Comparison of ENCODE assay signal across 15 cellular contexts in genomic region chrX:68997461-68997860, GRCh38.
"Had no signal": no experiment of that assay in that cellular context is flagged by ENCODE, and none has a peak within 500 bp of the region (broad histone marks: within the 10 kb centered on the region; RNA-seq: fewer than 3 reads in every experiment).

No MANE protein-coding gene starts in this region.

- H3K36me3 Mint-ChIP-seq: stimulated activated effector memory CD8-positive, alpha-beta T cell treated with anti-CD3 and anti-CD28 coated beads, Interleukin-12 subunit alpha, Interleukin-12 subunit beta, amount 100 ng/mL, for 72 hours had no signal

- H3K36me3 ChIP-seq: adrenal gland, gastrocnemius medialis, WERI-Rb-1 had no signal

- H3K27ac ChIP-seq: coronary artery, WERI-Rb-1 had no signal

- H3K27ac Mint-ChIP-seq: activated CD4-positive, alpha-beta memory T cell treated with anti-CD3 and anti-CD28 coated beads, Interleukin-2, amount 10 ng/mL, durations not matched to agents 7 days and 5 days; activated CD4-positive, alpha-beta T cell treated with anti-CD3 and anti-CD28 coated beads for 36 hours; activated T-cell treated with anti-CD3 and anti-CD28 coated beads, Interleukin-2, amount 50 U/mL, for 24 hours; stimulated activated effector memory CD8-positive, alpha-beta T cell treated with anti-CD3 and anti-CD28 coated beads, Interleukin-12 subunit alpha, Interleukin-12 subunit beta, amount 100 ng/mL, for 72 hours; T-helper 1 cell treated with Interleukin-12 subunit alpha and Interleukin-12 subunit beta and Interleukin-4 antibody, amounts not matched to agents 30 μg/mL and 1 μg/mL, for 36 hours had no signal

- H3K9me3 Mint-ChIP-seq: activated CD4-positive, alpha-beta memory T cell treated with anti-CD3 and anti-CD28 coated beads, Interleukin-2, amount 10 ng/mL, durations not matched to agents 7 days and 5 days; activated T-cell treated with anti-CD3 and anti-CD28 coated beads, Interleukin-2, amount 50 U/mL, for 24 hours; stimulated activated effector memory CD8-positive, alpha-beta T cell treated with anti-CD3 and anti-CD28 coated beads, Interleukin-12 subunit alpha, Interleukin-12 subunit beta, amount 100 ng/mL, for 72 hours; T-helper 1 cell treated with Interleukin-12 subunit alpha and Interleukin-12 subunit beta and Interleukin-4 antibody, amounts not matched to agents 30 μg/mL and 1 μg/mL, for 36 hours had no signal

- H3K9me3 ChIP-seq: adrenal gland, gastrocnemius medialis had no signal

- H3K27me3 ChIP-seq: adrenal gland, gastrocnemius medialis had no signal

- H3K4me3 Mint-ChIP-seq: activated CD4-positive, alpha-beta memory T cell treated with anti-CD3 and anti-CD28 coated beads, Interleukin-2, amount 10 ng/mL, durations not matched to agents 7 days and 5 days; activated CD4-positive, alpha-beta T cell treated with anti-CD3 and anti-CD28 coated beads for 36 hours; activated T-cell treated with anti-CD3 and anti-CD28 coated beads, Interleukin-2, amount 50 U/mL, for 24 hours; nephron; stimulated activated effector memory CD8-positive, alpha-beta T cell treated with anti-CD3 and anti-CD28 coated beads, Interleukin-12 subunit alpha, Interleukin-12 subunit beta, amount 100 ng/mL, for 72 hours; T-helper 1 cell treated with Interleukin-12 subunit alpha and Interleukin-12 subunit beta and Interleukin-4 antibody, amounts not matched to agents 30 μg/mL and 1 μg/mL, for 36 hours had no signal

- DNase-seq: activated CD4-positive, alpha-beta memory T cell treated with anti-CD3 and anti-CD28 coated beads, Interleukin-2, amount 10 ng/mL, durations not matched to agents 7 days and 5 days; activated CD4-positive, alpha-beta T cell treated with anti-CD3 and anti-CD28 coated beads for 36 hours; activated naive CD4-positive, alpha-beta T cell treated with anti-CD3 and anti-CD28 coated beads, Interleukin-2, amount 50 U/mL, for 16 hours; activated T-cell treated with anti-CD3 and anti-CD28 coated beads, Interleukin-2, amount 50 U/mL, for 24 hours; central memory CD4-positive, alpha-beta T cell; effector CD4-positive, alpha-beta T cell; islet precursor cell; mesenchymal stem cell; WERI-Rb-1 had no signal

- H3K4me1 Mint-ChIP-seq: activated CD4-positive, alpha-beta memory T cell treated with anti-CD3 and anti-CD28 coated beads, Interleukin-2, amount 10 ng/mL, durations not matched to agents 7 days and 5 days; activated CD4-positive, alpha-beta T cell treated with anti-CD3 and anti-CD28 coated beads for 36 hours; stimulated activated effector memory CD8-positive, alpha-beta T cell treated with anti-CD3 and anti-CD28 coated beads, Interleukin-12 subunit alpha, Interleukin-12 subunit beta, amount 100 ng/mL, for 72 hours had no signal

- ATAC-seq: activated CD4-positive, alpha-beta T cell treated with anti-CD3 and anti-CD28 coated beads for 36 hours; stimulated activated effector memory CD8-positive, alpha-beta T cell treated with anti-CD3 and anti-CD28 coated beads, Interleukin-12 subunit alpha, Interleukin-12 subunit beta, amount 100 ng/mL, for 72 hours had no signal

- H3K4me3 ChIP-seq: adrenal gland, coronary artery, gastrocnemius medialis had no signal
